1 cellular context compared by ENCODE assay signal in the genomic region with DNA sequence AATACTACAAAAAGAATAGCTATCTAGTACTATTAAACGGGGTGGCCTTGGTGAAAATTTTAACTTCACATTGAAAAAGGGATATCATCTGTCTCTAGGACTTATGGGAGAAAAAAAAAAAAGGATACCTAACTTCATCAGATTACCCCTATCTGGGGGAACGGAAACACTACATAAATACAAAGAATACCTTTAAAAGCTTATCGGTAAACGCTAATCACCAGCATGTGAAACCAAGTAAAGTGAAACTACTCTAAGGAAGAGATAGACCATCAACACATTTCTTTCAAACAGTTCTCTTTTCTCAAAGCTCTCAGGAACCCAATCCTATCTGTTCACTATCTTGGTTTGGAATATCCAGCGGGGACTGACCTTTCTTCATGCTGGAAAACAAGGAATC.
TF ChIP-seq lines count a peak whose summit lies in the region.

No MANE protein-coding gene starts in this region.

TF ChIP-seq in K562, 482 proteins besides CTCF, POLR2A, EP300 and RAD21 (continued from another document):
- TF ChIP-seq, protein P1, sequence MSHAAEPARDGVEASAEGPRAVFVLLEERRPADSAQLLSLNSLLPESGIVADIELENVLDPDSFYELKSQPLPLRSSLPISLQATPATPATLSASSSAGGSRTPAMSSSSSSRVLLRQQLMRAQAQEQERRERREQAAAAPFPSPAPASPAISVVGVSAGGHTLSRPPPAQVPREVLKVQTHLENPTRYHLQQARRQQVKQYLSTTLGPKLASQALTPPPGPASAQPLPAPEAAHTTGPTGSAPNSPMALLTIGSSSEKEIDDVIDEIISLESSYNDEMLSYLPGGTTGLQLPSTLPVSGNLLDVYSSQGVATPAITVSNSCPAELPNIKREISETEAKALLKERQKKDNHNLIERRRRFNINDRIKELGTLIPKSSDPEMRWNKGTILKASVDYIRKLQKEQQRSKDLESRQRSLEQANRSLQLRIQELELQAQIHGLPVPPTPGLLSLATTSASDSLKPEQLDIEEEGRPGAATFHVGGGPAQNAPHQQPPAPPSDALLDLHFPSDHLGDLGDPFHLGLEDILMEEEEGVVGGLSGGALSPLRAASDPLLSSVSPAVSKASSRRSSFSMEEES (CRISPR knock-in tag; IDR thresholded peaks at IDR 0.05): no peak
- TF ChIP-seq ARNT (IDR thresholded peaks at IDR 0.05): no peak
- TF ChIP-seq RCOR1 (IDR thresholded peaks at IDR 0.05; ENCODE audit: borderline replicate concordance in 1 of 2, low read depth in 2 of 2, low read length in 2 of 2): no peak
- 0 out of 2 replicates have a peak, but pooled peaks have one; percentile 28 for TF ChIP-seq ZEB2 (IDR thresholded peaks at IDR 0.05)
- TF ChIP-seq TEAD4 (IDR thresholded peaks at IDR 0.05; ENCODE audit: low read length): peak; percentile 28; the same call in 1 of the 2 replicates
- no peak for TF ChIP-seq TEAD4 (CRISPR knock-in tag; IDR thresholded peaks at IDR 0.05; ENCODE audit: borderline replicate concordance)
- TF ChIP-seq HDAC6 (IDR thresholded peaks at IDR 0.05; ENCODE audit: low read depth, low read length): no peak
- TF ChIP-seq TCF7L2 (IDR thresholded peaks at IDR 0.05; ENCODE audit: low read depth, low read length): no peak
- TF ChIP-seq SMARCA4 (IDR thresholded peaks at IDR 0.05): 0 out of 2 replicates have a peak, but pooled peaks have one; percentile 38
- 0 out of 2 replicates have a peak, but pooled peaks have one; percentile 18 for TF ChIP-seq ELF1 (tag; IDR thresholded peaks at IDR 0.05)
- TF ChIP-seq DPF2 (IDR thresholded peaks at IDR 0.05): peak; percentile 24; the same call in 1 of the 2 replicates
- no peak for TF ChIP-seq FOXK1 (CRISPR knock-in tag; IDR thresholded peaks at IDR 0.05; ENCODE audit: borderline replicate concordance)
- no peak for TF ChIP-seq MTA3 (IDR thresholded peaks at IDR 0.05; ENCODE audit: borderline replicate concordance)
- TF ChIP-seq, protein P2, sequence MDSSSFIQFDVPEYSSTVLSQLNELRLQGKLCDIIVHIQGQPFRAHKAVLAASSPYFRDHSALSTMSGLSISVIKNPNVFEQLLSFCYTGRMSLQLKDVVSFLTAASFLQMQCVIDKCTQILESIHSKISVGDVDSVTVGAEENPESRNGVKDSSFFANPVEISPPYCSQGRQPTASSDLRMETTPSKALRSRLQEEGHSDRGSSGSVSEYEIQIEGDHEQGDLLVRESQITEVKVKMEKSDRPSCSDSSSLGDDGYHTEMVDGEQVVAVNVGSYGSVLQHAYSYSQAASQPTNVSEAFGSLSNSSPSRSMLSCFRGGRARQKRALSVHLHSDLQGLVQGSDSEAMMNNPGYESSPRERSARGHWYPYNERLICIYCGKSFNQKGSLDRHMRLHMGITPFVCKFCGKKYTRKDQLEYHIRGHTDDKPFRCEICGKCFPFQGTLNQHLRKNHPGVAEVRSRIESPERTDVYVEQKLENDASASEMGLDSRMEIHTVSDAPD (CRISPR knock-in tag; IDR thresholded peaks at IDR 0.05): no peak
- TF ChIP-seq LCOR (CRISPR knock-in tag; IDR thresholded peaks at IDR 0.05): no peak
- peak; percentile 52 for TF ChIP-seq ZNF384 (IDR thresholded peaks at IDR 0.05; ENCODE audit: low read depth, low read length)
- no peak for TF ChIP-seq ZKSCAN1 (IDR thresholded peaks at IDR 0.05; ENCODE audit: low read depth, low read length)
- TF ChIP-seq MEF2D (tag; conservative IDR thresholded peaks at IDR 0.05; ENCODE audit: low read depth): no peak
- TF ChIP-seq CXXC5 (CRISPR knock-in tag; IDR thresholded peaks at IDR 0.05): peak; percentile 50; the same call in 1 of the 2 replicates
